24 cellular contexts compared by ENCODE assay signal in genomic region chr12:57366315-57366714, GRCh38.
"Had no signal": no experiment of that assay in that cellular context is flagged by ENCODE, and none has a peak within 500 bp of the region (broad histone marks: within the 10 kb centered on the region; RNA-seq: fewer than 3 reads in every experiment).

No MANE protein-coding gene starts in this region.

- H3K27ac ChIP-seq: colonic mucosa, coronary artery, dorsolateral prefrontal cortex, epithelial cell of prostate, esophagus muscularis mucosa, esophagus squamous epithelium, foreskin keratinocyte, gastrocnemius medialis, gastroesophageal sphincter, heart left ventricle, heart right ventricle had no signal

- H3K4me3 Mint-ChIP-seq: dendritic cell treated with granulocyte-macrophage colony-stimulating factor and Interleukin-4, amounts not matched to agents 40 ng/mL and 50 ng/mL, for 4 days; effector memory CD8-positive, alpha-beta T cell; endodermal cell had no signal

- H3K9me3 Mint-ChIP-seq: dendritic cell treated with granulocyte-macrophage colony-stimulating factor and Interleukin-4, amounts not matched to agents 40 ng/mL and 50 ng/mL, for 4 days had no signal

- H3K4me3 ChIP-seq: colonic mucosa, coronary artery, dorsolateral prefrontal cortex, esophagus muscularis mucosa, esophagus squamous epithelium, gastrocnemius medialis, gastroesophageal sphincter, heart left ventricle, heart right ventricle had no signal

- H3K4me1 ChIP-seq: colonic mucosa, foreskin keratinocyte, gastrocnemius medialis had no signal

- H3K27ac Mint-ChIP-seq: dendritic cell treated with granulocyte-macrophage colony-stimulating factor and Interleukin-4, amounts not matched to agents 40 ng/mL and 50 ng/mL, for 4 days; endodermal cell had no signal

- H3K9me3 ChIP-seq: colonic mucosa, gastrocnemius medialis had no signal

- DNase-seq: colonic mucosa; cortex of kidney; dermis blood vessel endothelial cell; dorsolateral prefrontal cortex; effector CD4-positive, alpha-beta T cell; effector CD8-positive, alpha-beta T cell; effector memory CD4-positive, alpha-beta T cell; effector memory CD8-positive, alpha-beta T cell; endodermal cell; erythroblast; esophagus squamous epithelium; foreskin fibroblast; foreskin keratinocyte; foreskin melanocyte; gastrocnemius medialis; glutamatergic neuron; head of caudate nucleus; heart left ventricle; heart right ventricle had no signal

- H3K27me3 Mint-ChIP-seq: dendritic cell treated with granulocyte-macrophage colony-stimulating factor and Interleukin-4, amounts not matched to agents 40 ng/mL and 50 ng/mL, for 4 days; effector memory CD8-positive, alpha-beta T cell had no signal

- H3K36me3 ChIP-seq: colonic mucosa, esophagus muscularis mucosa, gastrocnemius medialis, gastroesophageal sphincter had no signal

- ATAC-seq: effector memory CD8-positive, alpha-beta T cell; foreskin keratinocyte; gastrocnemius medialis; gastroesophageal sphincter; heart left ventricle; heart right ventricle had no signal
